8 cellular contexts compared by ENCODE assay signal in the genomic region with DNA sequence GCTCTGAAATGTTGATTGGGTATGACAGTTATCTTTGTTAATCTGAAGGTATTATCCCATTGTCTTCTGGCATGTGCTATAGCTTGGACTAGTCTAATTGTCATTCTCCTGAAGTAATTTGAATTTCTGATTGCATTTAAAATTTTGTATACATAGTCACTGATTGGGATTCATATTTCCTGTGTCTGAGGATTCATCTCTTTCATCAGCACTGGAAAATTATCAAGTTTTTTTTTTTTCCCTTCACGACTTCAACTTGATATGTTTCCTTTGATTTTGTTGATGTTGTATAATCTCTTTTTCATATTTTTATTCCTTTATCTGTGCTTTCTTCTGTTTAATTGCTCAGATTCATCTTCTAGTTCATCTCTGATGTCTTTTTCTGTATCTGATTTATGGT.
"Had no signal": no experiment of that assay in that cellular context is flagged by ENCODE, and none has a peak within 500 bp of the region (broad histone marks: within the 10 kb centered on the region; RNA-seq: fewer than 3 reads in every experiment).

No MANE protein-coding gene starts in this region.

- H3K9ac ChIP-seq: GM23248 had no signal

- ATAC-seq: HCT116, HepG2, K562 had no signal

- DNase-seq: GM23248, GOT3, H7 had no signal

- H3K4me3 ChIP-seq: GM23248, HAP-1, K562 had no signal

- H3K36me3 ChIP-seq: HAP-1 had no signal

- H3K4me1 ChIP-seq: HAP-1 had no signal

- H3K27ac ChIP-seq: GM23248, HL-60 had no signal

- H3K9me3 ChIP-seq: HAP-1 had no signal

- FAIRE-seq: HepG2, K562 had no signal

- H2AFZ ChIP-seq: GM23248 had no signal
